In genomic region chr11:117219995-117220394, GRCh38 we compare ENCODE assay signal across 15 cellular contexts. TPM values are rescaled to one million over a fixed set of nuclear protein-coding genes. Genes with fewer than 3 reads are reported as not detected.
DNase-seq lines count a peak whose midpoint lies in the region; ATAC-seq and TF ChIP-seq lines count a peak whose summit lies in the region.
"Had no signal": no experiment of that assay in that cellular context is flagged by ENCODE, and none has a peak within 500 bp of the region (broad histone marks: within the 10 kb centered on the region; RNA-seq: fewer than 3 reads in every experiment).

No MANE protein-coding gene starts in this region.

- POLR2A ChIA-PET in MCF 10A (lab: Yijun Ruan, JAX), result no interaction called here

- peaks cover 18% of the 10 kb centered on the region for H3K36me3 ChIP-seq in mammary epithelial cell (ENCODE audit: insufficient read depth, low read length)
- H3K36me3 ChIP-seq in gastroesophageal sphincter, result peaks cover 0 to 51% of the 10 kb centered on the region in 2 donors
- peaks cover 3 to 70% of the 10 kb centered on the region in 2 donors for H3K36me3 ChIP-seq in psoas muscle (ENCODE audit: insufficient read depth in 1 of 2, low read depth in 1 of 2)
- H3K36me3 ChIP-seq in upper lobe of left lung, result peaks cover 19 to 95% (median 64%) of the 10 kb centered on the region in 4 donors

- H3K4me3 Mint-ChIP-seq in MCF 10A (ENCODE audit: unreplicated experiment) (no peak overlapping the region), T-helper 17 cell (no peak overlapping the region)
- H3K4me3 Mint-ChIP-seq: activated B cell treated with CpG ODN at 0.5 μM for 24 hours; CD8-positive, alpha-beta T cell had no signal

- H3K4me1 ChIP-seq in mammary epithelial cell (ENCODE audit: insufficient read depth, low read length) (peaks cover 12% of the 10 kb centered on the region), gastroesophageal sphincter (peaks cover 24 to 95% (median 43%) of the 10 kb centered on the region in 3 donors), psoas muscle (peaks cover 48% of the 10 kb centered on the region), upper lobe of left lung (peaks cover 5 to 11% (median 10%) of the 10 kb centered on the region in 4 donors)

- no peak for ATAC-seq in gastroesophageal sphincter
- ATAC-seq in psoas muscle, result no peak
- no peak for ATAC-seq in upper lobe of left lung (ENCODE audit: low FRiP score in 2 of 2)
- ATAC-seq in GM19035 (IDR thresholded peaks at IDR 0.05; ENCODE audit: unreplicated experiment), result no peak
- ATAC-seq in T-helper 17 cell, result no peak
- ATAC-seq: CD8-positive, alpha-beta T cell; Panc1; stimulated activated naive CD8-positive, alpha-beta T cell treated with anti-CD3 and anti-CD28 coated beads, Interleukin-15, Interleukin-2, amounts not matched to agents 100 U/mL and 50 U/mL, for 24 hours had no signal

- H3K4me1 Mint-ChIP-seq in MCF 10A (ENCODE audit: insufficient read depth, unreplicated experiment), result peaks cover 14% of the 10 kb centered on the region
- H3K4me1 Mint-ChIP-seq in T-helper 17 cell, result peaks cover 6% of the 10 kb centered on the region

- H2AFZ ChIP-seq in mammary epithelial cell (ENCODE audit: low read depth, low read length), result no peak overlapping the region

- no peak overlapping the region for H3K9ac ChIP-seq in mammary epithelial cell (ENCODE audit: insufficient read depth, low read length)

- H3K27ac Mint-ChIP-seq in MCF 10A (ENCODE audit: low read depth, unreplicated experiment) (peak overlapping the region; percentile 57), T-helper 17 cell (no peak overlapping the region)
- H3K27ac Mint-ChIP-seq: activated B cell treated with CpG ODN at 0.5 μM for 24 hours; CD8-positive, alpha-beta T cell had no signal

- no peak for DNase-seq in MCF 10A (ENCODE audit: unreplicated experiment)
- DNase-seq in mammary epithelial cell, result no peak
- no peak for DNase-seq in psoas muscle
- DNase-seq in upper lobe of left lung, result no peak
- DNase-seq in T-helper 17 cell, result no peak
- DNase-seq in effector CD4-positive, alpha-beta T cell, result no peak
- DNase-seq: activated B cell treated with CpG ODN at 0.5 μM for 24 hours; CD8-positive, alpha-beta T cell; kidney glomerular epithelial cell; NCI-H187 treated with DMSO at 0.1 percent for 48 hours; NCI-H510A treated with DMSO at 0.1 percent for 48 hours; stimulated activated naive CD8-positive, alpha-beta T cell treated with anti-CD3 and anti-CD28 coated beads, Interleukin-15, Interleukin-2, amounts not matched to agents 100 U/mL and 50 U/mL, for 24 hours had no signal

- 97% methylated on average over 4 of the region's 4 CpGs for WGBS in mammary epithelial cell (ENCODE audit: low coverage, missing lambda C conversion rate)
- WGBS in gastroesophageal sphincter (ENCODE audit: low coverage in 1 of 2), 2 donors, result 82 to 88% methylated on average over 4 of the region's 4 CpGs
- WGBS in psoas muscle, 3 donors, result 85 to 92% (median 92%) methylated on average over 4 of the region's 4 CpGs
- WGBS in upper lobe of left lung, 2 donors, result 95 to 96% methylated on average over 4 of the region's 4 CpGs

- in situ Hi-C loops in mammary epithelial cell (cut with MboI; ENCODE audit: low sequenced_read_pairs in 2 of 2), result no loop called here

- TF ChIP-seq POLR2A in gastroesophageal sphincter (IDR thresholded peaks at IDR 0.05), result no peak
- TF ChIP-seq POLR2A in upper lobe of left lung (IDR thresholded peaks at IDR 0.05), result no peak

- H4K20me1 ChIP-seq in mammary epithelial cell (ENCODE audit: insufficient read depth, low read length), result no peaks in the 10 kb centered on the region

- dilution Hi-C loops in mammary epithelial cell (cut with HindIII; ENCODE audit: low sequenced_read_pairs), result loop anchor here (5.0 kb wide), 2 partner anchors 48 to 93 kb away; no protein-coding TSS in a partner anchor

- CTCF ChIA-PET in MCF 10A (lab: Yijun Ruan, JAX), result interaction anchor here (0.6 to 4.2 kb wide), 4 partner anchors 9 to 76 kb away, joined by 3 to 27 read pairs (median 4); partner anchors contain the start of genes PAFAH1B2, PCSK7 and RNF214
- CTCF ChIA-PET in mammary epithelial cell (lab: Charles Lee; ENCODE audit: low non-redundant PET), result no interaction called here

- H3K36me3 Mint-ChIP-seq in MCF 10A (ENCODE audit: insufficient read depth, unreplicated experiment), result peaks cover 74% of the 10 kb centered on the region
- peaks cover 7% of the 10 kb centered on the region for H3K36me3 Mint-ChIP-seq in T-helper 17 cell (ENCODE audit: low read depth)

- BruUV-seq in MCF 10A (replicated peaks; lab: Mats Ljungman, UMichigan) (no TSS peak), mammary epithelial cell (replicated peaks; lab: Mats Ljungman, UMichigan) (no TSS peak)

- no peaks in the 10 kb centered on the region for H3K9me3 Mint-ChIP-seq in MCF 10A (ENCODE audit: unreplicated experiment)
- H3K9me3 Mint-ChIP-seq: activated B cell treated with CpG ODN at 0.5 μM for 24 hours; CD8-positive, alpha-beta T cell had no signal

- H3K27ac ChIP-seq in mammary epithelial cell (ENCODE audit: insufficient read depth, low read depth, low read length), result no peak overlapping the region
- H3K27ac ChIP-seq in gastroesophageal sphincter, result peak overlapping the region; percentile 93 to 98 (median 95)
- peak overlapping the region; percentile 86 for H3K27ac ChIP-seq in psoas muscle
- H3K27ac ChIP-seq in upper lobe of left lung, result peak overlapping the region in 3 of 4 donors; percentile 13 to 63 (median 54)

- intact Hi-C loops in MCF 10A (cut with micrococcal nuclease) (no loop called here), mammary epithelial cell (cut with micrococcal nuclease) (no loop called here), psoas muscle (cut with DNase I) (loop anchor here (2.0 to 10.0 kb wide), 5 partner anchors 37 to 255 kb away; no protein-coding TSS in a partner anchor)

- TF ChIP-seq CTCF in MCF 10A (IDR thresholded peaks at IDR 0.05; ENCODE audit: unreplicated experiment), result no peak
- TF ChIP-seq CTCF in mammary epithelial cell (conservative IDR thresholded peaks at IDR 0.05 in 1 of 2, IDR thresholded peaks at IDR 0.05 in 1 of 2; ENCODE audit: extremely low read depth in 1 of 2, insufficient read depth in 1 of 2, low read depth in 1 of 2, low read length in 2 of 2), result no peak
- TF ChIP-seq CTCF in gastroesophageal sphincter (IDR thresholded peaks at IDR 0.05), result no peak
- no peak for TF ChIP-seq CTCF in psoas muscle (IDR thresholded peaks at IDR 0.05)
- TF ChIP-seq CTCF in upper lobe of left lung (IDR thresholded peaks at IDR 0.05), result no peak

- no peak overlapping the region for H3K4me3 ChIP-seq in mammary epithelial cell (replicated peaks in 1 of 3; ENCODE audit: insufficient read depth in 1 of 3, low read depth in 2 of 3, low read length in 3 of 3)
- no peak overlapping the region for H3K4me3 ChIP-seq in gastroesophageal sphincter
- H3K4me3 ChIP-seq in psoas muscle, result no peak overlapping the region
- no peak overlapping the region for H3K4me3 ChIP-seq in upper lobe of left lung

- no peaks in the 10 kb centered on the region for H3K9me3 ChIP-seq in mammary epithelial cell (replicated peaks; ENCODE audit: insufficient read depth, low read length)
- no peaks in the 10 kb centered on the region for H3K9me3 ChIP-seq in gastroesophageal sphincter
- no peaks in the 10 kb centered on the region for H3K9me3 ChIP-seq in psoas muscle
- H3K9me3 ChIP-seq in upper lobe of left lung, result no peaks in the 10 kb centered on the region
- no peaks in the 10 kb centered on the region for H3K9me3 ChIP-seq in T-helper 17 cell (ENCODE audit: control insufficient read depth, low read length, poor library complexity, severe bottlenecking)

- no peaks in the 10 kb centered on the region for H3K27me3 Mint-ChIP-seq in MCF 10A (ENCODE audit: insufficient read depth, unreplicated experiment)
- no peaks in the 10 kb centered on the region for H3K27me3 Mint-ChIP-seq in T-helper 17 cell
- H3K27me3 Mint-ChIP-seq: activated B cell treated with CpG ODN at 0.5 μM for 24 hours had no signal

- H3K79me2 ChIP-seq in mammary epithelial cell (ENCODE audit: insufficient read depth, low read length), result no peaks in the 10 kb centered on the region

- no peak overlapping the region for H3K4me2 ChIP-seq in mammary epithelial cell (ENCODE audit: insufficient read depth, low read depth, low read length)

- no peak for TF ChIP-seq EP300 in gastroesophageal sphincter (IDR thresholded peaks at IDR 0.05)
- TF ChIP-seq EP300 in upper lobe of left lung (IDR thresholded peaks at IDR 0.05), result no peak

- H3K27me3 ChIP-seq in mammary epithelial cell (ENCODE audit: insufficient read depth, low read length) (no peaks in the 10 kb centered on the region), gastroesophageal sphincter (no peaks in the 10 kb centered on the region), psoas muscle (ENCODE audit: insufficient read depth in 3 of 3, low read length in 2 of 3) (no peaks in the 10 kb centered on the region), upper lobe of left lung (no peaks in the 10 kb centered on the region)

RNA-seq across cellular contexts. Expression of gene PCSK7, which starts 11.9 kb away (rescaled TPM):
- total RNA-seq in MCF 10A (2022) (58.6 and 61.8 TPM in 2 replicates), mammary epithelial cell (10 to 100 TPM; 48.8 to 80.9 TPM), gastroesophageal sphincter (10 to 100 TPM; 28.9 to 40.5 (median 35.3) TPM), psoas muscle (10 to 100 TPM; 15.8 to 23.6 (median 20.8) TPM), upper lobe of left lung (100 to 1,000 TPM in 2 of 6 donors, 10 to 100 TPM in 4; 45.0 to 138 (median 63.8) TPM), T-helper 17 cell (100 to 1,000 TPM; 312 to 355 TPM)
- polyA plus RNA-seq in mammary epithelial cell (39.1 TPM), psoas muscle (10 to 100 TPM in 2 of 3 donors, 1 to 10 TPM in 1; 9.9 to 17.5 (median 13.4) TPM)
- polyA minus RNA-seq in mammary epithelial cell, result 37.9 TPM

RNA-seq across cellular contexts. Expression of gene RNF214, which starts 12.5 kb away (rescaled TPM):
- 23.3 TPM in 2 replicates for total RNA-seq in MCF 10A (2022)
- total RNA-seq in mammary epithelial cell, result 10 to 100 TPM; 10.3 to 22.4 TPM
- 8.5 TPM for polyA plus RNA-seq in mammary epithelial cell
- 34.6 TPM for polyA minus RNA-seq in mammary epithelial cell
- 10 to 100 TPM; 14.8 to 21.2 (median 17.4) TPM for total RNA-seq in gastroesophageal sphincter
- total RNA-seq in psoas muscle, result 10 to 100 TPM; 31.0 to 39.4 (median 34.7) TPM
- 10 to 100 TPM; 12.4 to 19.7 (median 16.8) TPM for polyA plus RNA-seq in psoas muscle
- total RNA-seq in upper lobe of left lung, result 10 to 100 TPM in 4 of 6 donors, 1 to 10 TPM in 2; 9.0 to 24.1 (median 19.8) TPM
- 10 to 100 TPM; 20.1 to 24.4 TPM for total RNA-seq in T-helper 17 cell

RNA-seq across cellular contexts. Expression of gene TAGLN, which starts 20.8 kb away (rescaled TPM):
- total RNA-seq in MCF 10A (2022) (18.0 and 45.4 TPM in 2 replicates), mammary epithelial cell (1,000 to 10,000 TPM in 1 of 2 donors, 100 to 1,000 TPM in 1; 171 to 3,470 TPM), gastroesophageal sphincter (over 10,000 TPM; 10,394 to 14,194 (median 13,050) TPM), psoas muscle (10 to 100 TPM; 36.2 to 73.0 (median 51.7) TPM), upper lobe of left lung (100 to 1,000 TPM; 105 to 608 (median 334) TPM), T-helper 17 cell (1 to 10 TPM; 8.7 to 9.6 TPM)
- polyA plus RNA-seq in mammary epithelial cell (55.9 TPM), psoas muscle (100 to 1,000 TPM in 2 of 3 donors, 10 to 100 TPM in 1; 86.5 to 140 (median 117) TPM)
- 8.0 TPM for polyA minus RNA-seq in mammary epithelial cell

RNA-seq across cellular contexts. Expression of gene SIDT2, which starts 41.5 kb away (rescaled TPM):
- total RNA-seq in MCF 10A (2022) (17.5 and 18.4 TPM in 2 replicates), mammary epithelial cell (10 to 100 TPM; 17.2 to 30.6 TPM), gastroesophageal sphincter (10 to 100 TPM; 15.3 to 50.1 (median 33.6) TPM), psoas muscle (10 to 100 TPM; 12.6 to 22.8 (median 19.9) TPM), upper lobe of left lung (100 to 1,000 TPM in 4 of 6 donors, 10 to 100 TPM in 2; 62.8 to 287 (median 153) TPM), T-helper 17 cell (100 to 1,000 TPM; 106 to 118 TPM)
- polyA plus RNA-seq in mammary epithelial cell (16.2 TPM), psoas muscle (10 to 100 TPM in 1 of 3 donors, 1 to 10 TPM in 2; 7.1 to 10.5 (median 7.3) TPM)
- polyA minus RNA-seq in mammary epithelial cell, result 95.0 TPM

Comparison
In these comparisons a context has a peak if more than half of its experiments do, and no peak if none do; other contexts are left out.
1. intact Hi-C loops: an anchor here in psoas muscle (2.0 to 10.0 kb wide); none called in MCF 10A and mammary epithelial cell.